9 cellular contexts compared by ENCODE assay signal in the genomic region with DNA sequence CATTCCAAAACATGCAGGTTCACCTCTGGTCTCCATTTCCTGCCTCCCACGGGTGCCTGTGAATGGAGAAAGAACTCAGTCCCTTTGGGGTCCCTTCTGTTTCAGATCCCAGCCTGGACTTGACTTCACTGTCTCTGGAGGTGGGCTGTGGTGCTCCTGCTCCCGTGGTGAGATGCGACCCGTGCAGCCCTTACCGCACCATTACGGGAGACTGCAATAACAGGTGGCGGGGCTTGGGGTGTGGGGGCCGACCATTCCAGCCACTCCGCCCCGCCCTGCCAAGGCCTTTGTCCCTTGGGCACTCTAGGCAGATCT. TPM values are rescaled to one million over a fixed set of nuclear protein-coding genes. Genes with fewer than 3 reads are reported as not detected.
DNase-seq lines count a peak whose midpoint lies in the region; ATAC-seq and TF ChIP-seq lines count a peak whose summit lies in the region.
"Had no signal": no experiment of that assay in that cellular context is flagged by ENCODE, and none has a peak within 500 bp of the region (broad histone marks: within the 10 kb centered on the region; RNA-seq: fewer than 3 reads in every experiment).

No MANE protein-coding gene starts in this region.

- intact Hi-C loops in activated B cell treated with CpG ODN at 0.5 μM for 24 hours (cut with micrococcal nuclease): loop anchor here (1.0 to 5.0 kb wide), 7 partner anchors 16 to 239 kb away; a partner anchor contains a TSS

- no peaks in the 10 kb centered on the region for H3K79me2 ChIP-seq in hepatocyte

- H3K4me3 Mint-ChIP-seq in activated CD4-positive, alpha-beta T cell treated with anti-CD3 and anti-CD28 coated beads, Interleukin-2, amount 10 ng/mL, durations not matched to agents 7 days and 5 days: peak overlapping the region; percentile 14
- peak overlapping the region; percentile 84 for H3K4me3 Mint-ChIP-seq in activated B cell treated with CpG ODN at 0.5 μM for 24 hours
- H3K4me3 Mint-ChIP-seq in stimulated activated effector memory CD8-positive, alpha-beta T cell treated with anti-CD3 and anti-CD28 coated beads, Interleukin-12 subunit alpha, Interleukin-12 subunit beta, amount 100 ng/mL, for 72 hours: peak overlapping the region; percentile 66

- H4K20me1 ChIP-seq in hepatocyte (ENCODE audit: insufficient read depth, poor library complexity, severe bottlenecking): no peaks in the 10 kb centered on the region

- no peak for DNase-seq in activated CD4-positive, alpha-beta T cell treated with anti-CD3 and anti-CD28 coated beads, Interleukin-2, amount 10 ng/mL, durations not matched to agents 7 days and 5 days
- no peak for DNase-seq in activated CD4-positive, alpha-beta T cell treated with anti-CD3 and anti-CD28 coated beads, Interleukin-2, amount 50 U/mL, for 48 hours
- no peak for DNase-seq in activated B cell treated with CpG ODN at 0.5 μM for 24 hours
- no peak for DNase-seq in hepatocyte (ENCODE audit: low spot score)
- DNase-seq in stimulated activated effector memory CD8-positive, alpha-beta T cell treated with anti-CD3 and anti-CD28 coated beads, Interleukin-12 subunit alpha, Interleukin-12 subunit beta, amount 100 ng/mL, for 72 hours (ENCODE audit: low spot score in 2 of 2): no peak
- no peak for DNase-seq in GM19238 (ENCODE audit: insufficient read length, low spot score)
- no peak for DNase-seq in activated CD4-positive, alpha-beta T cell treated with anti-CD3 and anti-CD28 coated beads, Interleukin-2, amount 50 U/mL, for 1 hour
- DNase-seq in GF-D8 (lab: John Stamatoyannopoulos, UW): no peak

- H3K4me1 Mint-ChIP-seq in activated CD4-positive, alpha-beta T cell treated with anti-CD3 and anti-CD28 coated beads, Interleukin-2, amount 10 ng/mL, durations not matched to agents 7 days and 5 days: peaks cover 24% of the 10 kb centered on the region
- H3K4me1 Mint-ChIP-seq in activated B cell treated with CpG ODN at 0.5 μM for 24 hours: peaks cover 14% of the 10 kb centered on the region
- H3K4me1 Mint-ChIP-seq in stimulated activated effector memory CD8-positive, alpha-beta T cell treated with anti-CD3 and anti-CD28 coated beads, Interleukin-12 subunit alpha, Interleukin-12 subunit beta, amount 100 ng/mL, for 72 hours: peaks cover 14% of the 10 kb centered on the region

- no peaks in the 10 kb centered on the region for H3K9me3 Mint-ChIP-seq in activated CD4-positive, alpha-beta T cell treated with anti-CD3 and anti-CD28 coated beads, Interleukin-2, amount 10 ng/mL, durations not matched to agents 7 days and 5 days
- no peaks in the 10 kb centered on the region for H3K9me3 Mint-ChIP-seq in activated B cell treated with CpG ODN at 0.5 μM for 24 hours
- no peaks in the 10 kb centered on the region for H3K9me3 Mint-ChIP-seq in stimulated activated effector memory CD8-positive, alpha-beta T cell treated with anti-CD3 and anti-CD28 coated beads, Interleukin-12 subunit alpha, Interleukin-12 subunit beta, amount 100 ng/mL, for 72 hours

- H3K36me3 Mint-ChIP-seq in activated CD4-positive, alpha-beta T cell treated with anti-CD3 and anti-CD28 coated beads, Interleukin-2, amount 10 ng/mL, durations not matched to agents 7 days and 5 days (ENCODE audit: low read depth): no peaks in the 10 kb centered on the region
- H3K36me3 Mint-ChIP-seq in activated B cell treated with CpG ODN at 0.5 μM for 24 hours (ENCODE audit: low read depth): no peaks in the 10 kb centered on the region
- no peaks in the 10 kb centered on the region for H3K36me3 Mint-ChIP-seq in stimulated activated effector memory CD8-positive, alpha-beta T cell treated with anti-CD3 and anti-CD28 coated beads, Interleukin-12 subunit alpha, Interleukin-12 subunit beta, amount 100 ng/mL, for 72 hours

- H2AFZ ChIP-seq in hepatocyte: peak overlapping the region; percentile 98

- no peak for ATAC-seq in activated B cell treated with CpG ODN at 0.5 μM for 24 hours (ENCODE audit: low read depth)
- ATAC-seq in stimulated activated effector memory CD8-positive, alpha-beta T cell treated with anti-CD3 and anti-CD28 coated beads, Interleukin-12 subunit alpha, Interleukin-12 subunit beta, amount 100 ng/mL, for 72 hours: no peak

- H3K27ac Mint-ChIP-seq in activated CD4-positive, alpha-beta T cell treated with anti-CD3 and anti-CD28 coated beads, Interleukin-2, amount 10 ng/mL, durations not matched to agents 7 days and 5 days: no peak overlapping the region
- H3K27ac Mint-ChIP-seq in activated B cell treated with CpG ODN at 0.5 μM for 24 hours: no peak overlapping the region
- no peak overlapping the region for H3K27ac Mint-ChIP-seq in stimulated activated effector memory CD8-positive, alpha-beta T cell treated with anti-CD3 and anti-CD28 coated beads, Interleukin-12 subunit alpha, Interleukin-12 subunit beta, amount 100 ng/mL, for 72 hours

- POLR2A ChIA-PET in activated CD4-positive, alpha-beta T cell treated with anti-CD3 and anti-CD28 coated beads, Interleukin-2, amount 10 ng/mL, durations not matched to agents 7 days and 5 days (lab: Charles Lee): no interaction called here
- POLR2A ChIA-PET in activated B cell treated with CpG ODN at 0.5 μM for 24 hours (lab: Charles Lee): interaction anchor here (0.9 to 2.1 kb wide), 3 partner anchors 16 to 89 kb away, joined by 3 to 9 read pairs (median 7); a partner anchor contains a TSS

- no peaks in the 10 kb centered on the region for H3K9me3 ChIP-seq in hepatocyte (ENCODE audit: low read depth)

- no peak overlapping the region for H3K4me3 ChIP-seq in hepatocyte

- H3K27me3 Mint-ChIP-seq in activated CD4-positive, alpha-beta T cell treated with anti-CD3 and anti-CD28 coated beads, Interleukin-2, amount 10 ng/mL, durations not matched to agents 7 days and 5 days: peaks cover 39% of the 10 kb centered on the region
- H3K27me3 Mint-ChIP-seq in activated B cell treated with CpG ODN at 0.5 μM for 24 hours: peaks cover 9% of the 10 kb centered on the region

- H3K9me2 ChIP-seq in hepatocyte (replicated peaks; ENCODE audit: insufficient read depth): no peaks in the 10 kb centered on the region

- peaks cover 41% of the 10 kb centered on the region for H3K27me3 ChIP-seq in hepatocyte

- 34% methylated on average over 10 of the region's 10 CpGs for WGBS in hepatocyte (ENCODE audit: low lambda C conversion rate, missing lambda C conversion rate)

- H3K27ac ChIP-seq in hepatocyte: no peak overlapping the region

- TF ChIP-seq CTCF in activated B cell treated with CpG ODN at 0.5 μM for 24 hours (IDR thresholded peaks at IDR 0.05) (no peak), hepatocyte (IDR thresholded peaks at IDR 0.05; ENCODE audit: poor library complexity) (no peak)

- H3K4me1 ChIP-seq in hepatocyte (ENCODE audit: insufficient read depth): peaks cover 17% of the 10 kb centered on the region

- peak overlapping the region; percentile 98 for H3K4me2 ChIP-seq in hepatocyte

- H3K36me3 ChIP-seq in hepatocyte (replicated peaks; ENCODE audit: insufficient read depth, low read depth): no peaks in the 10 kb centered on the region

- CTCF ChIA-PET in activated CD4-positive, alpha-beta T cell treated with anti-CD3 and anti-CD28 coated beads, Interleukin-2, amount 10 ng/mL, durations not matched to agents 7 days and 5 days (lab: Charles Lee): interaction anchor here (0.7 to 2.7 kb wide), 10 partner anchors 11 to 184 kb away, joined by 3 to 12 read pairs (median 4); a partner anchor contains a TSS
- CTCF ChIA-PET in activated B cell treated with CpG ODN at 0.5 μM for 24 hours (lab: Charles Lee): interaction anchor here (0.9 to 3.9 kb wide), 11 partner anchors 12 to 242 kb away, joined by 3 to 35 read pairs (median 5); a partner anchor contains a TSS

RNA-seq across cellular contexts. Expression of a gene that starts 10.5 kb away (rescaled TPM):
- total RNA-seq in activated CD4-positive, alpha-beta T cell treated with anti-CD3 and anti-CD28 coated beads, Interleukin-2, amount 10 ng/mL, durations not matched to agents 7 days and 5 days: not detected
- not detected in 2 replicates for total RNA-seq in activated B cell treated with CpG ODN at 0.5 μM for 24 hours
- total RNA-seq in hepatocyte: 0.24 and 1.0 TPM in 2 replicates
- polyA plus RNA-seq in hepatocyte: 0.29 TPM in 1 of 2 replicates, not detected in the other
- total RNA-seq: right cardiac atrium had no signal

RNA-seq across cellular contexts. Expression of a gene that starts 29.9 kb away (rescaled TPM):
- 10 to 100 TPM; 17.6 to 18.5 TPM for total RNA-seq in activated CD4-positive, alpha-beta T cell treated with anti-CD3 and anti-CD28 coated beads, Interleukin-2, amount 10 ng/mL, durations not matched to agents 7 days and 5 days
- total RNA-seq in activated B cell treated with CpG ODN at 0.5 μM for 24 hours: 16.0 and 17.3 TPM in 2 replicates
- 10.5 and 14.2 TPM in 2 replicates for total RNA-seq in hepatocyte
- 11.9 and 15.6 TPM in 2 replicates for polyA plus RNA-seq in hepatocyte

RNA-seq across cellular contexts. Expression of a gene that starts 31.8 kb away (rescaled TPM):
- total RNA-seq in activated CD4-positive, alpha-beta T cell treated with anti-CD3 and anti-CD28 coated beads, Interleukin-2, amount 10 ng/mL, durations not matched to agents 7 days and 5 days: not detected
- total RNA-seq in activated B cell treated with CpG ODN at 0.5 μM for 24 hours (not detected in 2 replicates), hepatocyte (0.13 TPM in 1 of 2 replicates, not detected in the other)
- not detected in 2 replicates for polyA plus RNA-seq in hepatocyte

RNA-seq across cellular contexts. Expression of a gene that starts 56.4 kb away (rescaled TPM):
- total RNA-seq in activated CD4-positive, alpha-beta T cell treated with anti-CD3 and anti-CD28 coated beads, Interleukin-2, amount 10 ng/mL, durations not matched to agents 7 days and 5 days: not detected
- not detected in 2 replicates for total RNA-seq in activated B cell treated with CpG ODN at 0.5 μM for 24 hours
- not detected in 2 replicates for total RNA-seq in hepatocyte
- not detected in 2 replicates for polyA plus RNA-seq in hepatocyte
- total RNA-seq: right cardiac atrium had no signal
- polyA plus RNA-seq: right cardiac atrium had no signal

Comparison
In these comparisons a context has a peak if more than half of its experiments do, and no peak if none do; other contexts are left out.
1. H3K4me3 Mint-ChIP-seq: peak in every context shown above with its lines; median percentile 84 in activated B cell treated with CpG ODN at 0.5 μM for 24 hours; 66 in stimulated activated effector memory CD8-positive, alpha-beta T cell treated with anti-CD3 and anti-CD28 coated beads, Interleukin-12 subunit alpha, Interleukin-12 subunit beta, amount 100 ng/mL, for 72 hours; 14 in activated CD4-positive, alpha-beta T cell treated with anti-CD3 and anti-CD28 coated beads, Interleukin-2, amount 10 ng/mL, durations not matched to agents 7 days and 5 days.